7 cellular contexts compared by ENCODE assay signal in the genomic region with DNA sequence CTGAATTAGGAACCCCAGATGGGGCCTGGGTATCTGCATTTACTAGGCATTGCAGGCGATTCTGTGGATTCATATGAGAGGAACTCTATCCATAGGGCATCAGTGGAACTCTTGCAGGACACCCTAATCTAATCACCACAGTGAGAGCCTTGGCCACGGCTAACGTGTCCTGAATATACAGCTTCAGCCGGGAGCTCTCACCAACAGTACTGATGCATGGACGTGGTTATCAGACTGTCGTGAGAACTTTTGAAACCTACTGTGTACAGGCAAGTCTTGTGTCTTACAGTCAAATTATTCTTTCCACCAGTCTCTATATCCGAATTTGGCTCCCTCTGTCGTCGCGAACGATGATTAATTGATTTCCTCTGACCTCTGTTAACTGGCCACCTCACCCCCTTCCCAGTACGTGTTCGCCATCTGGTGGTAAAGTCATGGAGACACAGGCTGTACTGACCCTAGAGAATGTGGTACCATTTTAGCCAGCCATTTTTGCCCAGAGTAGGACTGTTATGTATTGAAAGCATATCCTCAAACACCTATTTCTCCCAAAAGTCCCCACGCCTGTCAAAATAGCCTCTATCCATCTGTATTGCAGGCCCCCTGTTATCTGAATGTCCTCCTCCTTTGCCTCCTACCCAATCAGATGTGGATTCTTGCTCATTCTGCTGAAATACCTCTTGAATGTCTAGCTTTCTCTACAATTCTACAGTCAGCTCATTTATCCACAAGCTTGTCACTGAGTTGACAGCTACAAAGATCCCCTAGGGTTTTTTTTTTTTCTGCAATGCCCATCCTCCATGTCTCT. TPM values are rescaled to one million over a fixed set of nuclear protein-coding genes. Genes with fewer than 3 reads are reported as not detected.
A peak's percentile ranks its signal among the peaks of the same experiment; 100 is the strongest.
DNase-seq lines count a peak whose midpoint lies in the region; ATAC-seq and TF ChIP-seq lines count a peak whose summit lies in the region.

No MANE protein-coding gene starts in this region.

- H3K4me3 ChIP-seq in body of pancreas (no peak overlapping the region), spleen (no peak overlapping the region)

- 18 to 24% methylated on average over 14 of the region's 14 CpGs for WGBS in body of pancreas, 2 donors
- WGBS in spleen, 5 donors, result 26 to 35% (median 31%) methylated on average over 13 to 14 of the region's 14 CpGs

- peak; percentile 64 to 97 (median 86) for TF ChIP-seq CTCF in body of pancreas (IDR thresholded peaks at IDR 0.05)
- TF ChIP-seq CTCF in spleen (IDR thresholded peaks at IDR 0.05 in 8 of 11, conservative IDR thresholded peaks at IDR 0.05 in 3 of 11), result peak; percentile 60 to 97 (median 82)

- H3K36me3 ChIP-seq in body of pancreas (replicated peaks in 1 of 2; ENCODE audit: insufficient read depth in 1 of 2, low read depth in 2 of 2) (no peaks in the 10 kb centered on the region), spleen (peaks cover 0 to 12% (median 0%) of the 10 kb centered on the region in 6 donors)

- TF ChIP-seq POLR2A in body of pancreas (IDR thresholded peaks at IDR 0.05), result no peak
- no peak for TF ChIP-seq POLR2A in spleen (IDR thresholded peaks at IDR 0.05)

- intact Hi-C loops in body of pancreas (cut with DNase I), result loop anchor here (5.0 to 10.0 kb wide), 2 partner anchors 146 to 219 kb away; no protein-coding TSS in a partner anchor
- intact Hi-C loops in spleen (cut with DNase I; ENCODE audit: low total_unique reads), result loop anchor here (10.0 kb wide), 1 partner anchor 96 kb away; no protein-coding TSS in a partner anchor

- ATAC-seq in GM19452 (IDR thresholded peaks at IDR 0.05; ENCODE audit: unreplicated experiment), result peak; percentile 77
- peak; percentile 84 for ATAC-seq in body of pancreas

- H3K27ac ChIP-seq in body of pancreas, result no peak overlapping the region
- no peak overlapping the region for H3K27ac ChIP-seq in spleen

- H3K4me1 ChIP-seq in body of pancreas (peaks cover 19% of the 10 kb centered on the region), spleen (peaks cover 0 to 10% (median 3%) of the 10 kb centered on the region in 6 donors)

- H3K9me3 ChIP-seq in body of pancreas (no peaks in the 10 kb centered on the region), spleen (no peaks in the 10 kb centered on the region)

- no peaks in the 10 kb centered on the region for H3K27me3 ChIP-seq in body of pancreas
- H3K27me3 ChIP-seq in spleen (replicated peaks in 1 of 7), result peaks cover 0 to 33% (median 4%) of the 10 kb centered on the region in 7 donors

- DNase-seq in ELR (ENCODE audit: low read depth) (peak; percentile 83), HPDE6-E6E7 (ENCODE audit: extremely low spot score) (peak; percentile 67), NOMO-1 treated with dmso at 0.1 percent for 144 hours (lab: John Stamatoyannopoulos, UW; ENCODE audit: unreplicated experiment) (peak; percentile 48), body of pancreas (peak; percentile 57 to 71 (median 58)), iPS-NIHi7 (ENCODE audit: extremely low spot score) (peak; percentile 86), spleen (no peak)

RNA-seq across cellular contexts. Expression of a gene that starts 39.7 kb away (rescaled TPM):
- total RNA-seq in body of pancreas, result 1 to 10 TPM; 2.6 to 5.6 TPM
- total RNA-seq in spleen, result 10 to 100 TPM in 1 of 7 donors, 1 to 10 TPM in 6; 2.6 to 18.2 (median 4.7) TPM
- polyA plus RNA-seq in spleen, result 1 to 10 TPM in 2 of 3 donors, under 1 TPM in 1; 0.94 to 2.8 (median 1.1) TPM

RNA-seq across cellular contexts. Expression of a gene that starts 42.8 kb away (rescaled TPM):
- total RNA-seq in body of pancreas (under 1 TPM in 1 of 2 donors, not detected in 1; 0.26 TPM), spleen (1 to 10 TPM in 4 of 7 donors, under 1 TPM in 2, not detected in 1; 0.35 to 5.6 (median 2.2) TPM)
- under 1 TPM; 0.13 to 0.96 (median 0.35) TPM for polyA plus RNA-seq in spleen
